8 cellular contexts compared by ENCODE assay signal in genomic region chrX:104156630-104157529, GRCh38. TPM values are rescaled to one million over a fixed set of nuclear protein-coding genes. Genes with fewer than 3 reads are reported as not detected.
DNase-seq lines count a peak whose midpoint lies in the region; ATAC-seq and TF ChIP-seq lines count a peak whose summit lies in the region.

TSS of gene SLC25A53 (minus strand) at chrX:104157009. CDS start at chrX:104105257, 51,752 bp downstream.

- H3K4me1 ChIP-seq in right atrium auricular region (peaks cover 0 to 5% of the 10 kb centered on the region in 2 donors), uterus (no peaks in the 10 kb centered on the region)

- peak within 1 kb of the TSS; percentile 56 for H3K4me3 ChIP-seq in right atrium auricular region
- peak within 1 kb of the TSS; percentile 52 to 53 for H3K4me3 ChIP-seq in uterus

- H3K9me3 ChIP-seq in right atrium auricular region (no peaks in the 10 kb centered on the region), uterus (no peaks in the 10 kb centered on the region)

- TF ChIP-seq CTCF in GM13976 (IDR thresholded peaks at IDR 0.05; ENCODE audit: borderline replicate concordance, control extremely low read depth, extremely low read depth, insufficient read depth, missing control alignments), result no peak
- TF ChIP-seq CTCF in right atrium auricular region (IDR thresholded peaks at IDR 0.05), result no peak
- TF ChIP-seq CTCF in uterus (IDR thresholded peaks at IDR 0.05), result no peak

- H3K27me3 ChIP-seq in right atrium auricular region (no peaks in the 10 kb centered on the region), uterus (no peaks in the 10 kb centered on the region)

- H3K36me3 ChIP-seq in right atrium auricular region, result no peaks in the 10 kb centered on the region
- no peaks in the 10 kb centered on the region for H3K36me3 ChIP-seq in uterus

- in situ Hi-C loops in GM13976 (cut with MboI; ENCODE audit: low sequenced_read_pairs, unreplicated experiment), result no loop called here

- ATAC-seq in HG02840 (IDR thresholded peaks at IDR 0.05; ENCODE audit: low FRiP score, unreplicated experiment), result peak; percentile 94

- TF ChIP-seq POLR2A in uterus (IDR thresholded peaks at IDR 0.05), result peak in 1 of 2 donors; percentile 37

- peak; percentile 63 for DNase-seq in GM13976 (ENCODE audit: low spot score)
- DNase-seq in NCI-H1436 (lab: John Stamatoyannopoulos, UW), result peak; percentile 89
- peak; percentile 48 to 88 (median 64) for DNase-seq in T-helper 1 cell
- DNase-seq in amygdala (lab: John Stamatoyannopoulos, UW), result peak; percentile 19 to 85 (median 70)
- peak; percentile 75 for DNase-seq in right atrium auricular region (ENCODE audit: low spot score)
- peak; percentile 81 for DNase-seq in putamen (ENCODE audit: low spot score)
- DNase-seq in uterus, result peak; percentile 68 to 75

- H3K27ac ChIP-seq in right atrium auricular region (peak within 1 kb of the TSS; percentile 85 to 86), uterus (peak within 1 kb of the TSS; percentile 79 to 89)

- intact Hi-C loops in uterus (cut with DNase I; ENCODE audit: low total_unique reads), result no loop called here

RNA-seq across cellular contexts. Expression of gene SLC25A53, which starts in this region (rescaled TPM):
- total RNA-seq in right atrium auricular region (10 to 100 TPM; 10.7 to 13.5 TPM), uterus (10 to 100 TPM in 3 of 4 donors, not detected in 1; 10.2 to 22.4 (median 19.2) TPM)

Comparison
In these comparisons a context has a peak if more than half of its experiments do, and no peak if none do; other contexts are left out.
1. Peak in every context shown above with its lines: DNase-seq, ATAC-seq, H3K4me3 ChIP-seq and H3K27ac ChIP-seq.